In genomic region chr2:168455692-168456525, GRCh38 we compare ENCODE assay signal across 1 cellular context.
A peak's percentile ranks its signal among the peaks of the same experiment; 100 is the strongest.
TF ChIP-seq lines count a peak whose summit lies in the region.

Gene CERS6, plus strand, starts transcription at chr2:168456272. Its CDS starts 177 bp downstream, at chr2:168456449.

TF ChIP-seq in HepG2, 621 proteins besides CTCF, POLR2A, EP300 and RAD21 (continued from another document and continues in another):
- TF ChIP-seq DZIP1 (CRISPR knock-in tag; IDR thresholded peaks at IDR 0.05), result peak; percentile 90; the same call in 1 of the 2 replicates
- TF ChIP-seq BATF2 (CRISPR knock-in tag; IDR thresholded peaks at IDR 0.05), result peak; percentile 98; the same call in 1 of the 2 replicates
- peak; percentile 72 for TF ChIP-seq ZNF609 (CRISPR knock-in tag; IDR thresholded peaks at IDR 0.05; ENCODE audit: borderline replicate concordance)
- 0 out of 2 replicates have a peak, but pooled peaks have one; percentile 41 for TF ChIP-seq ZBTB25 (CRISPR knock-in tag; IDR thresholded peaks at IDR 0.05)
- TF ChIP-seq THAP11 (CRISPR knock-in tag; IDR thresholded peaks at IDR 0.05), result peak; percentile 82
- TF ChIP-seq ZNF335 (CRISPR knock-in tag; IDR thresholded peaks at IDR 0.05), result peak; percentile 60; the same call in 1 of the 2 replicates
- TF ChIP-seq ARID2 (CRISPR knock-in tag; IDR thresholded peaks at IDR 0.05; ENCODE audit: borderline replicate concordance), result peak; percentile 97
- peak; percentile 80; the same call in 1 of the 2 replicates for TF ChIP-seq ZNF510 (CRISPR knock-in tag; IDR thresholded peaks at IDR 0.05; ENCODE audit: low read depth)
- TF ChIP-seq MIER3 (CRISPR knock-in tag; IDR thresholded peaks at IDR 0.05; ENCODE audit: borderline replicate concordance), result peak; percentile 85
- TF ChIP-seq NPAS2 (CRISPR knock-in tag; IDR thresholded peaks at IDR 0.05; ENCODE audit: borderline replicate concordance), result no peak
- TF ChIP-seq E2F5 (CRISPR knock-in tag; conservative IDR thresholded peaks at IDR 0.05), result peak; percentile 38; the same call in 1 of the 2 replicates
- peak; percentile 43 for TF ChIP-seq ZEB1 (IDR thresholded peaks at IDR 0.05; ENCODE audit: insufficient replicate concordance, low read depth)
- TF ChIP-seq ZNF75D (CRISPR knock-in tag; IDR thresholded peaks at IDR 0.05; ENCODE audit: borderline replicate concordance), result no peak
- peak; percentile 88 for TF ChIP-seq KLF12 (CRISPR knock-in tag; IDR thresholded peaks at IDR 0.05; ENCODE audit: borderline replicate concordance)
- peak; percentile 84; the same call in 1 of the 2 replicates for TF ChIP-seq KLF9 (CRISPR knock-in tag; IDR thresholded peaks at IDR 0.05; ENCODE audit: low read depth)
- peak; percentile 73; the same call in 1 of the 2 replicates for TF ChIP-seq ELF4 (CRISPR knock-in tag; IDR thresholded peaks at IDR 0.05; ENCODE audit: borderline replicate concordance)
- peak; percentile 98 for TF ChIP-seq POGK (CRISPR knock-in tag; conservative IDR thresholded peaks at IDR 0.05)
- peak; percentile 99 for TF ChIP-seq MXD1 (CRISPR knock-in tag; IDR thresholded peaks at IDR 0.05)
- TF ChIP-seq RARA (CRISPR knock-in tag; IDR thresholded peaks at IDR 0.05), result peak; percentile 64
- TF ChIP-seq RAD51 (IDR thresholded peaks at IDR 0.05; ENCODE audit: borderline replicate concordance), result peak; percentile 66
- TF ChIP-seq ZNF616 (CRISPR knock-in tag; IDR thresholded peaks at IDR 0.05; ENCODE audit: low read depth), result peak; percentile 96
- peak; percentile 93 for TF ChIP-seq GZF1 (CRISPR knock-in tag; IDR thresholded peaks at IDR 0.05)
- TF ChIP-seq TFAP4 (IDR thresholded peaks at IDR 0.05; ENCODE audit: borderline replicate concordance, low read depth), result peak; percentile 38; the same call in 1 of the 2 replicates
- TF ChIP-seq PRMT3 (CRISPR knock-in tag; IDR thresholded peaks at IDR 0.05; ENCODE audit: borderline replicate concordance, low read depth), result peak; percentile 94; the same call in 1 of the 2 replicates
- peak; percentile 96 for TF ChIP-seq ZNF333 (CRISPR knock-in tag; IDR thresholded peaks at IDR 0.05; ENCODE audit: borderline replicate concordance)
- peak; percentile 49; the same call in 1 of the 2 replicates for TF ChIP-seq ZNF703 (CRISPR knock-in tag; IDR thresholded peaks at IDR 0.05; ENCODE audit: borderline replicate concordance)
- TF ChIP-seq LBX2 (CRISPR knock-in tag; IDR thresholded peaks at IDR 0.05; ENCODE audit: borderline replicate concordance), result peak; percentile 96; the same call in 1 of the 2 replicates
- TF ChIP-seq DDIT3 (CRISPR knock-in tag; IDR thresholded peaks at IDR 0.05), result no peak
- peak; percentile 99 for TF ChIP-seq ATF7-NPFF (CRISPR knock-in tag; IDR thresholded peaks at IDR 0.05; ENCODE audit: low read depth)
- peak; percentile 79; the same call in 1 of the 2 replicates for TF ChIP-seq DR1 (CRISPR knock-in tag; IDR thresholded peaks at IDR 0.05)
- peak; percentile 95; the same call in 1 of the 2 replicates for TF ChIP-seq ZNF691 (CRISPR knock-in tag; IDR thresholded peaks at IDR 0.05; ENCODE audit: borderline replicate concordance, low read depth)
- peak; percentile 93 for TF ChIP-seq TSC22D2 (CRISPR knock-in tag; IDR thresholded peaks at IDR 0.05; ENCODE audit: borderline replicate concordance)
- TF ChIP-seq STAT6 (CRISPR knock-in tag; IDR thresholded peaks at IDR 0.05; ENCODE audit: borderline replicate concordance), result 0 out of 2 replicates have a peak, but pooled peaks have one; percentile 38
